ENCODE assay signal across 8 cellular contexts in genomic region chr22:39318507-39319283, GRCh38. TPM values are rescaled to one million over a fixed set of nuclear protein-coding genes. Genes with fewer than 3 reads are reported as not detected.
DNase-seq lines count a peak whose midpoint lies in the region; ATAC-seq, FAIRE-seq and TF ChIP-seq lines count a peak whose summit lies in the region.

No MANE protein-coding gene starts in this region.

- TF ChIP-seq POLR2A in HCT116 (IDR thresholded peaks at IDR 0.05; ENCODE audit: borderline replicate concordance, extremely low read depth, insufficient read depth, insufficient read length) (no peak), endothelial cell of umbilical vein (IDR thresholded peaks at IDR 0.05; ENCODE audit: low read depth, low read length) (peak; percentile 59)

- peaks cover 46% of the 10 kb centered on the region; the same call in 1 of the 2 replicates for H4K20me1 ChIP-seq in HCT116 (ENCODE audit: insufficient read depth)
- H4K20me1 ChIP-seq in endothelial cell of umbilical vein (replicated peaks; ENCODE audit: control insufficient read depth, extremely low read depth, insufficient read depth, low read length): no peaks in the 10 kb centered on the region

- H2AFZ ChIP-seq in HCT116 (ENCODE audit: low read depth, low read length, poor library complexity, severe bottlenecking) (no peak overlapping the region), endothelial cell of umbilical vein (ENCODE audit: low read depth, low read length) (no peak overlapping the region)

- no peaks in the 10 kb centered on the region for H3K9me2 ChIP-seq in HCT116 (ENCODE audit: insufficient read depth)

- intact Hi-C loops in CD4-positive, alpha-beta memory T cell (cut with micrococcal nuclease): loop anchor here (1.0 to 5.0 kb wide), 6 partner anchors 76 to 611 kb away; partner anchors contain the start of genes ATF4, CBX6, CBX7 and GTPBP1
- intact Hi-C loops in HCT116 (cut with micrococcal nuclease): loop anchor here (5.0 kb wide), 1 partner anchor 204 kb away; the partner anchor contains the start of gene ATF4
- intact Hi-C loops in endothelial cell of umbilical vein (cut with micrococcal nuclease): loop anchor here (1.0 to 10.0 kb wide), 5 partner anchors 24 to 446 kb away; partner anchors contain the start of genes ATF4, CBX6 and TAB1
- intact Hi-C loops in naive thymus-derived CD4-positive, alpha-beta T cell (cut with micrococcal nuclease): loop anchor here (1.0 to 10.0 kb wide), 15 partner anchors 24 to 921 kb away; partner anchors contain the start of genes ATF4 (in 2 of the 2), CBX6 (in 2 of the 2), CBX7 (in 2 of the 2) and RPS19BP1 (in 2 of the 2)

- no peak for TF ChIP-seq RAD21 in HCT116 (IDR thresholded peaks at IDR 0.05; ENCODE audit: low read depth)

- no peaks in the 10 kb centered on the region for H3K27me3 ChIP-seq in CD4-positive, alpha-beta memory T cell (ENCODE audit: insufficient read depth, low read length)
- H3K27me3 ChIP-seq in HCT116 (ENCODE audit: insufficient read depth, low read length): no peaks in the 10 kb centered on the region
- H3K27me3 ChIP-seq in endothelial cell of umbilical vein (ENCODE audit: control insufficient read depth in 2 of 2, insufficient read depth in 2 of 2, low read length in 2 of 2): no peaks in the 10 kb centered on the region
- no peaks in the 10 kb centered on the region for H3K27me3 ChIP-seq in naive thymus-derived CD4-positive, alpha-beta T cell (ENCODE audit: control insufficient read depth in 2 of 2, insufficient read depth in 2 of 2, low read length in 2 of 2)

- peak overlapping the region; percentile 81 for H3K4me2 ChIP-seq in HCT116 (ENCODE audit: low read length)
- H3K4me2 ChIP-seq in endothelial cell of umbilical vein (ENCODE audit: insufficient read depth, low read length): peak overlapping the region; percentile 83

- peaks cover 41 to 64% of the 10 kb centered on the region in 2 donors for H3K36me3 Mint-ChIP-seq in CD4-positive, alpha-beta memory T cell
- H3K36me3 Mint-ChIP-seq in naive thymus-derived CD4-positive, alpha-beta T cell: peaks cover 7 to 38% (median 12%) of the 10 kb centered on the region in 5 donors

- dilution Hi-C loops in endothelial cell of umbilical vein (cut with MboI; ENCODE audit: extremely low pct_ligation_motif_present, low sequenced_read_pairs): no loop called here

- peak overlapping the region; percentile 87 to 97 for H3K4me3 ChIP-seq in CD4-positive, alpha-beta memory T cell (ENCODE audit: low read length in 2 of 2)
- H3K4me3 ChIP-seq in HCT116 (replicated peaks in 1 of 2; ENCODE audit: low read depth in 1 of 2, low read length in 2 of 2) (peak overlapping the region; percentile 86 to 99), endothelial cell of umbilical vein (replicated peaks in 1 of 3; ENCODE audit: insufficient read depth in 1 of 3, low read depth in 1 of 3, low read length in 3 of 3) (peak overlapping the region; percentile 52 to 98 (median 96))
- H3K4me3 ChIP-seq in naive thymus-derived CD4-positive, alpha-beta T cell (ENCODE audit: low read length): peak overlapping the region; percentile 81

- POLR2A ChIA-PET in CD4-positive, alpha-beta memory T cell (lab: Charles Lee; ENCODE audit: partially characterized antibody): interaction anchor here (0.6 to 12.5 kb wide), 52 partner anchors 8 to 1983 kb away, joined by 3 to 433 read pairs (median 6); partner anchors contain the start of genes APOBEC3C, APOBEC3H, ATF4 and CBX6
- POLR2A ChIA-PET in HCT116 (lab: Charles Lee) (interaction anchor here (0.6 to 6.4 kb wide), 26 partner anchors 8 to 449 kb away, joined by 3 to 88 read pairs (median 8); partner anchors contain the start of genes ATF4, CBX7, MIEF1 and PDGFB), endothelial cell of umbilical vein (lab: Charles Lee) (interaction anchor here (0.5 to 5.8 kb wide), 36 partner anchors 8 to 1474 kb away, joined by 3 to 31 read pairs (median 4); partner anchors contain the start of genes CBX7, MIEF1, PDGFB and RPS19BP1)
- POLR2A ChIA-PET in naive thymus-derived CD4-positive, alpha-beta T cell (lab: Charles Lee): interaction anchor here (0.6 to 8.1 kb wide), 44 partner anchors 9 to 726 kb away, joined by 3 to 240 read pairs (median 5); partner anchors contain the start of genes ATF4, PDGFB, RPS19BP1 and SYNGR1

- H3K4me1 Mint-ChIP-seq in CD4-positive, alpha-beta memory T cell: peaks cover 25 to 55% (median 43%) of the 10 kb centered on the region in 4 donors
- H3K4me1 Mint-ChIP-seq in naive thymus-derived CD4-positive, alpha-beta T cell: peaks cover 27 to 53% (median 35%) of the 10 kb centered on the region in 7 donors

- RAD21 ChIA-PET in HCT116 (lab: Charles Lee; ENCODE audit: low non-redundant PET in 1 of 2, low total read pairs in 2 of 2, uncharacterized antibody in 2 of 2, unreplicated experiment in 2 of 2): no interaction called here

- peaks cover 57% of the 10 kb centered on the region for H3K79me2 ChIP-seq in HCT116 (ENCODE audit: insufficient read depth, low read length)
- H3K79me2 ChIP-seq in endothelial cell of umbilical vein (ENCODE audit: control insufficient read depth, insufficient read depth, low read length): peaks cover 57% of the 10 kb centered on the region

- ATAC-seq in HCT116: peak; percentile 2; the same call in 1 of the 2 replicates
- peak; percentile 3 for ATAC-seq in naive thymus-derived CD4-positive, alpha-beta T cell

- H3K9ac ChIP-seq in HCT116 (ENCODE audit: low read length): peak overlapping the region; percentile 98
- H3K9ac ChIP-seq in endothelial cell of umbilical vein (replicated peaks; ENCODE audit: extremely low read depth, insufficient read depth, low read length): peak overlapping the region; percentile 99

- CTCF ChIA-PET in CD4-positive, alpha-beta memory T cell (lab: Charles Lee; ENCODE audit: partially characterized antibody): interaction anchor here (0.8 to 12.4 kb wide), 17 partner anchors 8 to 1030 kb away, joined by 3 to 477 read pairs (median 5); partner anchors contain the start of genes ATF4 and CBX7
- CTCF ChIA-PET in HCT116 (lab: Charles Lee): interaction anchor here (0.8 to 3.9 kb wide), 7 partner anchors 8 to 210 kb away, joined by 3 to 21 read pairs (median 3); partner anchors contain the start of gene MIEF1
- CTCF ChIA-PET in endothelial cell of umbilical vein (lab: Charles Lee): interaction anchor here (0.6 to 5.9 kb wide), 10 partner anchors 13 to 210 kb away, joined by 3 to 52 read pairs (median 10); partner anchors contain the start of gene TAB1
- CTCF ChIA-PET in naive thymus-derived CD4-positive, alpha-beta T cell (lab: Charles Lee): interaction anchor here (0.6 to 11.7 kb wide), 15 partner anchors 7 to 1024 kb away, joined by 3 to 262 read pairs (median 4); no protein-coding TSS in a partner anchor

- TF ChIP-seq CTCF in HCT116 (IDR thresholded peaks at IDR 0.05 in 2 of 3, conservative IDR thresholded peaks at IDR 0.05 in 1 of 3; ENCODE audit: borderline replicate concordance in 1 of 3, insufficient read depth in 1 of 3, low read depth in 2 of 3, low read length in 2 of 3): no peak
- no peak for TF ChIP-seq CTCF in endothelial cell of umbilical vein (IDR thresholded peaks at IDR 0.05; ENCODE audit: extremely low read depth in 1 of 2, insufficient read depth in 1 of 2, low read depth in 1 of 2, low read length in 2 of 2)

- BruUV-seq in HCT116 (replicated peaks; lab: Mats Ljungman, UMichigan): TSS peak; percentile 67
- TSS peak; percentile 56 for BruUV-seq in endothelial cell of umbilical vein (replicated peaks; lab: Mats Ljungman, UMichigan)

- peak overlapping the region; percentile 98 to 99 (median 99) for H3K27ac Mint-ChIP-seq in CD4-positive, alpha-beta memory T cell
- peak overlapping the region; percentile 95 to 99 (median 97) for H3K27ac Mint-ChIP-seq in naive thymus-derived CD4-positive, alpha-beta T cell

- peaks cover 43% of the 10 kb centered on the region for H3K36me3 ChIP-seq in CD4-positive, alpha-beta memory T cell (ENCODE audit: insufficient read depth, low read length)
- H3K36me3 ChIP-seq in HCT116 (ENCODE audit: control insufficient read depth in 1 of 2, insufficient read depth in 2 of 2, low read length in 2 of 2) (peaks cover 37 to 53% of the 10 kb centered on the region in 2 experiments), endothelial cell of umbilical vein (ENCODE audit: control insufficient read depth in 2 of 2, extremely low read depth in 1 of 2, insufficient read depth in 2 of 2, low read length in 2 of 2) (peaks cover 30 to 39% of the 10 kb centered on the region in 2 experiments)
- H3K36me3 ChIP-seq in naive thymus-derived CD4-positive, alpha-beta T cell (ENCODE audit: control insufficient read depth in 2 of 3, insufficient read depth in 3 of 3, low read length in 3 of 3): peaks cover 23 to 50% (median 44%) of the 10 kb centered on the region in 3 experiments

- no peak for FAIRE-seq in endothelial cell of umbilical vein (lab: Jason Lieb, UNC)

- peaks cover 0 to 8% (median 0%) of the 10 kb centered on the region in 8 donors for H3K9me3 Mint-ChIP-seq in CD4-positive, alpha-beta memory T cell
- peaks cover 0 to 10% (median 0%) of the 10 kb centered on the region in 11 donors for H3K9me3 Mint-ChIP-seq in naive thymus-derived CD4-positive, alpha-beta T cell

- H3K27me3 Mint-ChIP-seq in CD4-positive, alpha-beta memory T cell: no peaks in the 10 kb centered on the region
- peaks cover 0 to 3% (median 0%) of the 10 kb centered on the region in 5 donors for H3K27me3 Mint-ChIP-seq in naive thymus-derived CD4-positive, alpha-beta T cell

- peak overlapping the region; percentile 83 for H3K27ac ChIP-seq in CD4-positive, alpha-beta memory T cell (ENCODE audit: low read depth, low read length)
- H3K27ac ChIP-seq in HCT116 (ENCODE audit: low read depth, low read length) (peak overlapping the region; percentile 100), endothelial cell of umbilical vein (ENCODE audit: insufficient read depth, low read depth, low read length) (peak overlapping the region; percentile 92)
- H3K27ac ChIP-seq in naive thymus-derived CD4-positive, alpha-beta T cell (ENCODE audit: low read depth, low read length): peak overlapping the region; percentile 90

- H3K4me1 ChIP-seq in CD4-positive, alpha-beta memory T cell (ENCODE audit: insufficient read depth, low read length): peaks cover 51% of the 10 kb centered on the region
- H3K4me1 ChIP-seq in HCT116 (ENCODE audit: control insufficient read depth in 1 of 2, insufficient read depth in 2 of 2, low read length in 2 of 2): peaks cover 38 to 56% of the 10 kb centered on the region in 2 experiments
- H3K4me1 ChIP-seq in endothelial cell of umbilical vein (ENCODE audit: control insufficient read depth, extremely low read depth, insufficient read depth, low read length): peaks cover 37% of the 10 kb centered on the region
- peaks cover 34 to 40% of the 10 kb centered on the region in 2 donors for H3K4me1 ChIP-seq in naive thymus-derived CD4-positive, alpha-beta T cell (ENCODE audit: control insufficient read depth in 2 of 2, insufficient read depth in 2 of 2, low read length in 2 of 2)

- H3K4me3 Mint-ChIP-seq in CD4-positive, alpha-beta memory T cell: peak overlapping the region; percentile 98 to 100 (median 100)
- H3K4me3 Mint-ChIP-seq in naive thymus-derived CD4-positive, alpha-beta T cell: peak overlapping the region; percentile 95 to 100 (median 98)

- H3K9me3 ChIP-seq in CD4-positive, alpha-beta memory T cell (ENCODE audit: control insufficient read depth in 1 of 2, low read length in 2 of 2): no peaks in the 10 kb centered on the region
- H3K9me3 ChIP-seq in HCT116 (ENCODE audit: control insufficient read depth in 1 of 2, insufficient read depth in 1 of 2, low read depth in 1 of 2, low read length in 2 of 2) (no peaks in the 10 kb centered on the region), endothelial cell of umbilical vein (replicated peaks; ENCODE audit: control insufficient read depth, insufficient read depth, low read length) (no peaks in the 10 kb centered on the region)
- no peaks in the 10 kb centered on the region for H3K9me3 ChIP-seq in naive thymus-derived CD4-positive, alpha-beta T cell (ENCODE audit: control insufficient read depth in 2 of 3, low read length in 3 of 3)

- H3K9me1 ChIP-seq in endothelial cell of umbilical vein (replicated peaks; ENCODE audit: control insufficient read depth, extremely low read depth, insufficient read depth, low read length): no peaks in the 10 kb centered on the region

- DNase-seq in CD4-positive, alpha-beta memory T cell: peak in 1 of 5 donors; percentile 63
- DNase-seq in HCT116 (ENCODE audit: low read depth, low spot score): no peak
- DNase-seq in T follicular helper cell (ENCODE audit: low read depth): peak; percentile 35
- DNase-seq in endothelial cell of umbilical vein (ENCODE audit: low read depth, low spot score): no peak
- peak in 1 of 9 donors; percentile 49 for DNase-seq in naive thymus-derived CD4-positive, alpha-beta T cell
- DNase-seq in SIG-M5 (lab: John Stamatoyannopoulos, UW): no peak
- no peak for DNase-seq in D341Med (ENCODE audit: low spot score)
- DNase-seq in UCSD-AML1 (lab: John Stamatoyannopoulos, UW; ENCODE audit: unreplicated experiment): no peak

RNA-seq across cellular contexts. Expression of gene RPL3, which starts 0.7 kb away (rescaled TPM):
- 1,000 to 10,000 TPM; 3,492 to 3,635 TPM for total RNA-seq in CD4-positive, alpha-beta memory T cell
- polyA plus RNA-seq in CD4-positive, alpha-beta memory T cell: 1,000 to 10,000 TPM; 3,292 to 4,075 TPM
- total RNA-seq in HCT116 (2021; ENCODE audit: unreplicated experiment) (2,966 TPM), endothelial cell of umbilical vein (1,954 and 2,068 TPM in 2 replicates)
- 4,751 and 5,637 TPM in 2 replicates for polyA plus RNA-seq in HCT116 (2012)
- 3,568 and 4,065 TPM in 2 replicates for polyA plus RNA-seq in endothelial cell of umbilical vein
- polyA plus RNA-seq in endothelial cell of umbilical vein (2011; cell fraction: cytosol; rRNA removed): 5,025 and 5,056 TPM in 2 replicates
- 2,447 and 2,853 TPM in 2 replicates for polyA plus RNA-seq in endothelial cell of umbilical vein (2011; cell fraction: nucleus; rRNA removed)
- polyA plus RNA-seq in endothelial cell of umbilical vein (2012): 2,388 and 3,163 TPM in 2 replicates
- polyA minus RNA-seq in endothelial cell of umbilical vein: 1,732 and 1,760 TPM in 2 replicates
- 1,163 TPM for polyA minus RNA-seq in endothelial cell of umbilical vein (2011; cell fraction: cytosol; rRNA and poly(A)+ RNA removed)
- polyA minus RNA-seq in endothelial cell of umbilical vein (2011; cell fraction: nucleus; rRNA and poly(A)+ RNA removed): 461 and 707 TPM in 2 replicates
- total RNA-seq in naive thymus-derived CD4-positive, alpha-beta T cell: 1,000 to 10,000 TPM; 1,611 to 3,932 (median 3,789) TPM
- 1,000 to 10,000 TPM; 4,573 to 5,509 TPM for polyA plus RNA-seq in naive thymus-derived CD4-positive, alpha-beta T cell

RNA-seq across cellular contexts. Expression of gene SYNGR1, which starts 31.1 kb away (rescaled TPM):
- not detected for total RNA-seq in CD4-positive, alpha-beta memory T cell
- under 1 TPM; 0.30 to 0.62 TPM for polyA plus RNA-seq in CD4-positive, alpha-beta memory T cell
- total RNA-seq in HCT116 (2021; ENCODE audit: unreplicated experiment) (20.7 TPM), endothelial cell of umbilical vein (3.7 and 3.8 TPM in 2 replicates)
- polyA plus RNA-seq in HCT116 (2012): 31.1 and 42.6 TPM in 2 replicates
- 10.2 and 16.5 TPM in 2 replicates for polyA plus RNA-seq in endothelial cell of umbilical vein
- 4.1 and 8.8 TPM in 2 replicates for polyA plus RNA-seq in endothelial cell of umbilical vein (2011; cell fraction: cytosol; rRNA removed)
- polyA plus RNA-seq in endothelial cell of umbilical vein (2011; cell fraction: nucleus; rRNA removed): 7.7 and 13.1 TPM in 2 replicates
- 7.7 and 11.3 TPM in 2 replicates for polyA plus RNA-seq in endothelial cell of umbilical vein (2012)
- polyA minus RNA-seq in endothelial cell of umbilical vein: 2.4 and 3.5 TPM in 2 replicates
- polyA minus RNA-seq in endothelial cell of umbilical vein (2011; cell fraction: cytosol; rRNA and poly(A)+ RNA removed): 5.1 TPM
- 2.1 and 5.6 TPM in 2 replicates for polyA minus RNA-seq in endothelial cell of umbilical vein (2011; cell fraction: nucleus; rRNA and poly(A)+ RNA removed)
- 1 to 10 TPM in 2 of 5 experiments, under 1 TPM in 3; 0.12 to 7.0 (median 0.92) TPM for total RNA-seq in naive thymus-derived CD4-positive, alpha-beta T cell
- 1 to 10 TPM; 1.9 to 2.5 TPM for polyA plus RNA-seq in naive thymus-derived CD4-positive, alpha-beta T cell
